Comparison of ENCODE assay signal across 2 cellular contexts in the genomic region with DNA sequence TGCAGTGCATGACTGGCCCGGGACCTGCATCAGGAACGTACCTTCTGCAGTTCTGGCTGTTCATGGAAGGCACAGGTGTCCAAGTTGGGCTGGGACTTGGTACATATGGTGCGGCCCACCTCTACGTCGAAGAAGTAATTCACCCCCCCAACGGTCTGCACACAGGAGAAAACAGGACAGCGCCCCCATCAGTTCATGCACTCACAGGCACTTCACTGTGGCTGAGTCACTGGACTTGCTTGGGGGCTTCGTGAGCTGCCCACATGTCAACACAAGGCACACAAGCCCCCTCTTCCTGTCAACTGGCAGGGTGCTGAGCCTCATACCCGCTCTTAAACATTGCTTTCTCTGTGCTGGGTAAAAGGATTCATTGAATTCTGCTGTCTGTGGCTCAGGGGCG. TPM values are rescaled to one million over a fixed set of nuclear protein-coding genes. Genes with fewer than 3 reads are reported as not detected.
"Had no signal": no experiment of that assay in that cellular context is flagged by ENCODE, and none has a peak within 500 bp of the region (broad histone marks: within the 10 kb centered on the region; RNA-seq: fewer than 3 reads in every experiment).

No MANE protein-coding gene starts in this region.

RNA-seq across cellular contexts. Expression of a gene that starts 1.8 kb away (rescaled TPM):
- total RNA-seq: NCI-H460, OCI-LY7 had no signal
